Comparison of ENCODE assay signal across 8 cellular contexts in the genomic region with DNA sequence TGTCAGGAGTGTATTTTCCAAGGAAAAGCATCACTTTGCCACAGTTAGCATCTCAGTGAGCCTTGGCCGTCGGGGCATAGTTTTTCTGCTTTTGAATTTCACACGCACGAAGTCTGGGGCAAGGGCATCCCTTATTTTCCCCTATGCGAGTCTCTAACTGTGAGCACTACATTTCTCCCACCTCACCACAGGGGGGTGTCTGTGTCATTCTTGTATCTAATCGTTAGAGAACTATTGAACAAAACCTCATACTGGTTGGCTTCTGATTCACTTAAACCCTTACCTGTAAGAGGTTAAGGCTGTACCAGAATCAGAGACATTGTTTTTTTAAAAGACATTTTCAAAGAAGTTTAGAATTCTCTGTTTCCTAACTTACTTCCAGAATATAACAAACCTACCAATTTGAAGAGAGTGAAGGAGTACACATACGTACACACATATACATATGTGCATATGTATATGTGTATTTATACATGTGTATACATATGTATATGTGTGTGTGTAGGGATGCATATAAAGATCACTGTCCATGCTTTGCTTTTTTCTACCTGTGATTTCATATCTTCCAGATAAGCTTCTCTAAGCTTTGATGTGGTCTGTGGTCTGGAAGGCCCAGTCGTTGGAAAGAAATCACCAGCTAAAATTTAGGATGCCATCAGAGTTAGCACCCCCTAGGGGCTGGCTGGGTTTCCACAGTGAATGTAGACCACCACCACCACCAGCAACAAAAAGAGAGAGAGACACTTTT. TPM values are rescaled to one million over a fixed set of nuclear protein-coding genes. Genes with fewer than 3 reads are reported as not detected.
DNase-seq lines count a peak whose midpoint lies in the region; ATAC-seq, FAIRE-seq and TF ChIP-seq lines count a peak whose summit lies in the region.

No MANE protein-coding gene starts in this region.

- H3K79me1 ChIP-seq in neuronal stem cell (ENCODE audit: low read depth, low read length), result no peaks in the 10 kb centered on the region

- H2AK5ac ChIP-seq in neuronal stem cell (ENCODE audit: low read depth, low read length), result no peak overlapping the region

- no peaks in the 10 kb centered on the region for H3F3A ChIP-seq in OCI-LY1 (ENCODE audit: insufficient read depth, low read length)

- H3K4me3 Mint-ChIP-seq in activated T-helper 1 cell treated with anti-CD3 and anti-CD28 coated beads, Interleukin-12 subunit alpha, Interleukin-12 subunit beta, Interleukin-2, Interleukin-4 antibody, amounts not matched to agents 30 ng/mL and 10 ng/mL and 1 ng/mL, durations not matched to agents 14 hours and 24 hours and 36 hours, result no peak overlapping the region

- H3K4me3 ChIP-seq in AG09309 (ENCODE audit: control insufficient read depth, low read depth, low read length) (no peak overlapping the region), OCI-LY1 (ENCODE audit: low read depth, low read length, poor library complexity, severe bottlenecking) (no peak overlapping the region), endothelial cell of umbilical vein (replicated peaks in 1 of 3; ENCODE audit: insufficient read depth in 1 of 3, low read depth in 1 of 3, low read length in 3 of 3) (no peak overlapping the region), neuronal stem cell (ENCODE audit: low read length in 2 of 2) (no peak overlapping the region)

- no peak overlapping the region for H2BK15ac ChIP-seq in neuronal stem cell (ENCODE audit: low read length)

- no peak overlapping the region for H2BK5ac ChIP-seq in neuronal stem cell (ENCODE audit: low read length)

- intact Hi-C loops in endothelial cell of umbilical vein (cut with micrococcal nuclease), result loop anchor here (1.0 to 5.0 kb wide), 4 partner anchors 66 to 299 kb away; partner anchors contain the start of gene POLR2M
- intact Hi-C loops in activated T-helper 1 cell treated with anti-CD3 and anti-CD28 coated beads, Interleukin-12 subunit alpha, Interleukin-12 subunit beta, Interleukin-2, Interleukin-4 antibody, amounts not matched to agents 30 ng/mL and 10 ng/mL and 1 ng/mL, durations not matched to agents 14 hours and 24 hours and 36 hours (cut with micrococcal nuclease), result loop anchor here (2.0 to 5.0 kb wide), 2 partner anchors 79 to 220 kb away; no protein-coding TSS in a partner anchor

- TF ChIP-seq POLR2A in endothelial cell of umbilical vein (IDR thresholded peaks at IDR 0.05; ENCODE audit: low read depth, low read length), result no peak

- no peaks in the 10 kb centered on the region for H3K36me3 Mint-ChIP-seq in activated T-helper 1 cell treated with anti-CD3 and anti-CD28 coated beads, Interleukin-12 subunit alpha, Interleukin-12 subunit beta, Interleukin-2, Interleukin-4 antibody, amounts not matched to agents 30 ng/mL and 10 ng/mL and 1 ng/mL, durations not matched to agents 14 hours and 24 hours and 36 hours (ENCODE audit: low read depth)

- H2BK12ac ChIP-seq in neuronal stem cell (ENCODE audit: low read length), result no peak overlapping the region

- no peaks in the 10 kb centered on the region for H3K9me2 ChIP-seq in OCI-LY1 (ENCODE audit: low read depth, low read length)

- H3K79me2 ChIP-seq in OCI-LY1 (ENCODE audit: insufficient read depth, low read length) (no peaks in the 10 kb centered on the region), endothelial cell of umbilical vein (ENCODE audit: control insufficient read depth, insufficient read depth, low read length) (no peaks in the 10 kb centered on the region)

- H3K9ac ChIP-seq in OCI-LY1 (ENCODE audit: low read length) (no peak overlapping the region), endothelial cell of umbilical vein (replicated peaks; ENCODE audit: extremely low read depth, insufficient read depth, low read length) (no peak overlapping the region), neuronal stem cell (ENCODE audit: low read depth, low read length, poor library complexity) (no peak overlapping the region)

- no peaks in the 10 kb centered on the region for H3K9me3 ChIP-seq in OCI-LY1 (ENCODE audit: low read length)
- no peaks in the 10 kb centered on the region for H3K9me3 ChIP-seq in endothelial cell of umbilical vein (replicated peaks; ENCODE audit: control insufficient read depth, insufficient read depth, low read length)
- H3K9me3 ChIP-seq in neuronal stem cell (replicated peaks in 1 of 2; ENCODE audit: control insufficient read depth in 2 of 2, insufficient read depth in 1 of 2, low read depth in 1 of 2, low read length in 2 of 2), result no peaks in the 10 kb centered on the region

- dilution Hi-C loops in endothelial cell of umbilical vein (cut with MboI; ENCODE audit: extremely low pct_ligation_motif_present, low sequenced_read_pairs), result no loop called here

- H4K20me1 ChIP-seq in OCI-LY1 (ENCODE audit: insufficient read depth, low read length) (no peaks in the 10 kb centered on the region), endothelial cell of umbilical vein (replicated peaks; ENCODE audit: control insufficient read depth, extremely low read depth, insufficient read depth, low read length) (no peaks in the 10 kb centered on the region)

- TF ChIP-seq CTCF in AG09309 (IDR thresholded peaks at IDR 0.05; ENCODE audit: control insufficient read depth, insufficient read depth, low read depth, low read length, missing control alignments), result peak; percentile 63
- TF ChIP-seq CTCF in OCI-LY1 (IDR thresholded peaks at IDR 0.05; ENCODE audit: low read length), result peak; percentile 48
- peak; percentile 32 to 46 for TF ChIP-seq CTCF in endothelial cell of umbilical vein (IDR thresholded peaks at IDR 0.05; ENCODE audit: extremely low read depth in 1 of 2, insufficient read depth in 1 of 2, low read depth in 1 of 2, low read length in 2 of 2)

- H3K27ac Mint-ChIP-seq in activated T-helper 1 cell treated with anti-CD3 and anti-CD28 coated beads, Interleukin-12 subunit alpha, Interleukin-12 subunit beta, Interleukin-2, Interleukin-4 antibody, amounts not matched to agents 30 ng/mL and 10 ng/mL and 1 ng/mL, durations not matched to agents 14 hours and 24 hours and 36 hours, result no peak overlapping the region

- peak; percentile 24 for FAIRE-seq in endothelial cell of umbilical vein (lab: Jason Lieb, UNC)

- H3K9me1 ChIP-seq in endothelial cell of umbilical vein (replicated peaks; ENCODE audit: control insufficient read depth, extremely low read depth, insufficient read depth, low read length), result no peaks in the 10 kb centered on the region

- H3K27me3 Mint-ChIP-seq in activated T-helper 1 cell treated with anti-CD3 and anti-CD28 coated beads, Interleukin-12 subunit alpha, Interleukin-12 subunit beta, Interleukin-2, Interleukin-4 antibody, amounts not matched to agents 30 ng/mL and 10 ng/mL and 1 ng/mL, durations not matched to agents 14 hours and 24 hours and 36 hours (ENCODE audit: insufficient read depth), result peaks cover 15% of the 10 kb centered on the region

- no peak overlapping the region for H2BK120ac ChIP-seq in neuronal stem cell (ENCODE audit: low read depth, low read length)

- H3K36me3 ChIP-seq in OCI-LY1 (ENCODE audit: insufficient read depth, low read length) (no peaks in the 10 kb centered on the region), endothelial cell of umbilical vein (ENCODE audit: control insufficient read depth in 2 of 2, extremely low read depth in 1 of 2, insufficient read depth in 2 of 2, low read length in 2 of 2) (peaks cover 0 to 24% of the 10 kb centered on the region in 2 experiments), neuronal stem cell (replicated peaks in 1 of 2; ENCODE audit: control insufficient read depth in 2 of 2, insufficient read depth in 2 of 2, low read length in 2 of 2) (no peaks in the 10 kb centered on the region)

- CTCF ChIA-PET in endothelial cell of umbilical vein (lab: Charles Lee), result interaction anchor here (1.1 to 3.2 kb wide), 14 partner anchors 9 to 495 kb away, joined by 3 to 29 read pairs (median 5); partner anchors contain the start of gene POLR2M

- no peaks in the 10 kb centered on the region for H3K9me3 Mint-ChIP-seq in activated T-helper 1 cell treated with anti-CD3 and anti-CD28 coated beads, Interleukin-12 subunit alpha, Interleukin-12 subunit beta, Interleukin-2, Interleukin-4 antibody, amounts not matched to agents 30 ng/mL and 10 ng/mL and 1 ng/mL, durations not matched to agents 14 hours and 24 hours and 36 hours

- POLR2A ChIA-PET in endothelial cell of umbilical vein (lab: Charles Lee), result interaction anchor here (0.7 kb wide), 1 partner anchor 14 kb away, joined by 3 read pairs; no protein-coding TSS in a partner anchor

- H4K91ac ChIP-seq in neuronal stem cell (ENCODE audit: low read depth, low read length, poor library complexity), result peak overlapping the region; percentile 38

- H3K27me3 ChIP-seq in OCI-LY1 (ENCODE audit: insufficient read depth, low read length), result no peaks in the 10 kb centered on the region
- H3K27me3 ChIP-seq in endothelial cell of umbilical vein (ENCODE audit: control insufficient read depth in 2 of 2, insufficient read depth in 2 of 2, low read length in 2 of 2), result no peaks in the 10 kb centered on the region
- H3K27me3 ChIP-seq in neuronal stem cell (ENCODE audit: control insufficient read depth in 3 of 3, insufficient read depth in 3 of 3, low read depth in 1 of 3, low read length in 3 of 3), result peaks cover 0 to 16% (median 0%) of the 10 kb centered on the region in 3 experiments

- no peak overlapping the region for H3K18ac ChIP-seq in neuronal stem cell (ENCODE audit: low read length)

- BruUV-seq in endothelial cell of umbilical vein (replicated peaks; lab: Mats Ljungman, UMichigan), result no TSS peak

- H3K4ac ChIP-seq in neuronal stem cell (ENCODE audit: low read length), result no peak overlapping the region

- no peak overlapping the region for H4K8ac ChIP-seq in neuronal stem cell (ENCODE audit: low read depth, low read length)

- WGBS in neuronal stem cell (ENCODE audit: extremely low coverage in 2 of 2, insufficient read length in 2 of 2, insufficient replicate concordance in 1 of 2), 2 donors, result no CpG with 5 or more reads among the region's 8 CpGs

- H3K4me2 ChIP-seq in OCI-LY1 (ENCODE audit: low read length) (no peak overlapping the region), endothelial cell of umbilical vein (ENCODE audit: insufficient read depth, low read length) (no peak overlapping the region), neuronal stem cell (ENCODE audit: insufficient read depth, low read length, poor library complexity, severe bottlenecking) (no peak overlapping the region)

- H3K4me1 ChIP-seq in OCI-LY1 (ENCODE audit: insufficient read depth, low read length, severe bottlenecking) (no peaks in the 10 kb centered on the region), endothelial cell of umbilical vein (ENCODE audit: control insufficient read depth, extremely low read depth, insufficient read depth, low read length) (no peaks in the 10 kb centered on the region), neuronal stem cell (ENCODE audit: control insufficient read depth in 2 of 2, insufficient read depth in 1 of 2, low read depth in 1 of 2, low read length in 2 of 2) (peaks cover 0 to 2% of the 10 kb centered on the region in 2 donors)

- peak; percentile 1 for DNase-seq in AG09309 (ENCODE audit: low read depth)
- DNase-seq in GM03348 (ENCODE audit: low spot score), result peak; percentile 63
- peak; percentile 41 for DNase-seq in endothelial cell of umbilical vein (ENCODE audit: low read depth, low spot score)
- DNase-seq in neuronal stem cell (ENCODE audit: low spot score), result peak; percentile 15
- DNase-seq in activated T-helper 1 cell treated with anti-CD3 and anti-CD28 coated beads, Interleukin-12 subunit alpha, Interleukin-12 subunit beta, Interleukin-2, Interleukin-4 antibody, amounts not matched to agents 30 ng/mL and 10 ng/mL and 1 ng/mL, durations not matched to agents 14 hours and 24 hours and 36 hours (ENCODE audit: low spot score), result no peak

- no peaks in the 10 kb centered on the region for H3K4me1 Mint-ChIP-seq in activated T-helper 1 cell treated with anti-CD3 and anti-CD28 coated beads, Interleukin-12 subunit alpha, Interleukin-12 subunit beta, Interleukin-2, Interleukin-4 antibody, amounts not matched to agents 30 ng/mL and 10 ng/mL and 1 ng/mL, durations not matched to agents 14 hours and 24 hours and 36 hours (ENCODE audit: low read depth)

- no peak overlapping the region for H3K27ac ChIP-seq in OCI-LY1 (ENCODE audit: low read depth, low read length, poor library complexity, severe bottlenecking)
- H3K27ac ChIP-seq in endothelial cell of umbilical vein (ENCODE audit: insufficient read depth, low read depth, low read length), result no peak overlapping the region
- H3K27ac ChIP-seq in neuronal stem cell (replicated peaks; ENCODE audit: low read length), result no peak overlapping the region

- no peak for ATAC-seq in HG03097 (IDR thresholded peaks at IDR 0.05; ENCODE audit: low FRiP score, unreplicated experiment)
- no peak for ATAC-seq in HG03457 (IDR thresholded peaks at IDR 0.05; ENCODE audit: unreplicated experiment)

- no peak overlapping the region for H3K14ac ChIP-seq in neuronal stem cell (ENCODE audit: low read length)

- H2AFZ ChIP-seq in OCI-LY1 (ENCODE audit: low read length), result no peak overlapping the region
- no peak overlapping the region for H2AFZ ChIP-seq in endothelial cell of umbilical vein (ENCODE audit: low read depth, low read length)
- H2AFZ ChIP-seq in neuronal stem cell (ENCODE audit: low read length), result no peak overlapping the region

- H3K23ac ChIP-seq in neuronal stem cell (ENCODE audit: low read depth, low read length, poor library complexity), result no peak overlapping the region

RNA-seq across cellular contexts. Expression of gene MYZAP, which starts 49.4 kb away (rescaled TPM):
- 6.1 and 8.1 TPM in 2 replicates for total RNA-seq in endothelial cell of umbilical vein
- 5.2 and 6.3 TPM in 2 replicates for polyA plus RNA-seq in endothelial cell of umbilical vein
- 9.2 and 10.8 TPM in 2 replicates for polyA plus RNA-seq in endothelial cell of umbilical vein (2011; cell fraction: cytosol; rRNA removed)
- 8.5 TPM in 2 replicates for polyA plus RNA-seq in endothelial cell of umbilical vein (2011; cell fraction: nucleus; rRNA removed)
- polyA plus RNA-seq in endothelial cell of umbilical vein (2012), result 13.3 and 14.4 TPM in 2 replicates
- polyA minus RNA-seq in endothelial cell of umbilical vein, result 3.1 and 5.3 TPM in 2 replicates
- not detected for polyA minus RNA-seq in endothelial cell of umbilical vein (2011; cell fraction: cytosol; rRNA and poly(A)+ RNA removed)
- 3.4 and 4.5 TPM in 2 replicates for polyA minus RNA-seq in endothelial cell of umbilical vein (2011; cell fraction: nucleus; rRNA and poly(A)+ RNA removed)
- polyA plus RNA-seq in neuronal stem cell (2013, experiment 1 of 2), result 0.64 TPM
- polyA plus RNA-seq in neuronal stem cell (2013, experiment 2 of 2), result 0.76 TPM
- not detected in 2 replicates for total RNA-seq in activated T-helper 1 cell treated with anti-CD3 and anti-CD28 coated beads, Interleukin-12 subunit alpha, Interleukin-12 subunit beta, Interleukin-2, Interleukin-4 antibody, amounts not matched to agents 30 ng/mL and 10 ng/mL and 1 ng/mL, durations not matched to agents 14 hours and 24 hours and 36 hours
